25 cellular contexts compared by ENCODE assay signal in the genomic region with DNA sequence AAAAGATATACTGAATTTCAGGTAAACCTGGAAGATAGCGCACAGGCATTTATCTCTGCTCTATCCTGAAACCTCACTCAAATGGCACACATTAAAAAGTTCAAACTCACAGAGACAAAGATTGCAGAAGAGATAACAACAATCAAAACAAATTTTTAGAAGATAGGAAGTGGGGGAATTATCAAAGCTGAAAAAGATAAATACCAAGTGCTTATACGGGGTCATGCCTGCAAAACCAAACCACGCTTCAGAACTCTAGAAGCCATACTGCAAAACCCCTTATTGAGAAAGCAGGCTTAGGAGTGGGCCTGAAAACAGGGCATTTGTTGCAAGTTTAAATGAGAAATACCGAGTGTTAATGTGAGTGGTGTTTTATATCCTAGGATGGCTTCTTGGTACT.
"Had no signal": no experiment of that assay in that cellular context is flagged by ENCODE, and none has a peak within 500 bp of the region (broad histone marks: within the 10 kb centered on the region; RNA-seq: fewer than 3 reads in every experiment).

No MANE protein-coding gene starts in this region.

- H3K9me3 ChIP-seq: colonic mucosa, esophagus muscularis mucosa, esophagus squamous epithelium, gastrocnemius medialis, gastroesophageal sphincter, heart left ventricle had no signal

- H3K4me3 Mint-ChIP-seq: dendritic cell treated with granulocyte-macrophage colony-stimulating factor and Interleukin-4, amounts not matched to agents 40 ng/mL and 50 ng/mL, for 4 days; effector memory CD8-positive, alpha-beta T cell; endodermal cell had no signal

- H3K4me3 ChIP-seq: colonic mucosa, coronary artery, dorsolateral prefrontal cortex, esophagus muscularis mucosa, esophagus squamous epithelium, gastrocnemius medialis, gastroesophageal sphincter, heart left ventricle, heart right ventricle had no signal

- H3K27ac ChIP-seq: colonic mucosa, coronary artery, dorsolateral prefrontal cortex, epithelial cell of prostate, esophagus muscularis mucosa, esophagus squamous epithelium, foreskin keratinocyte, gastrocnemius medialis, gastroesophageal sphincter, heart left ventricle, heart right ventricle had no signal

- H3K36me3 ChIP-seq: colonic mucosa, esophagus muscularis mucosa, esophagus squamous epithelium, gastrocnemius medialis, gastroesophageal sphincter, heart left ventricle, heart right ventricle had no signal

- DNase-seq: colonic mucosa; cortex of kidney; dermis blood vessel endothelial cell; dorsolateral prefrontal cortex; effector CD4-positive, alpha-beta T cell; effector CD8-positive, alpha-beta T cell; effector memory CD4-positive, alpha-beta T cell; effector memory CD8-positive, alpha-beta T cell; endodermal cell; erythroblast; esophagus squamous epithelium; foreskin fibroblast; foreskin keratinocyte; foreskin melanocyte; gastrocnemius medialis; glutamatergic neuron; head of caudate nucleus; heart left ventricle; heart right ventricle had no signal

- H3K27me3 ChIP-seq: colonic mucosa, esophagus muscularis mucosa, esophagus squamous epithelium, foreskin keratinocyte, gastrocnemius medialis, gastroesophageal sphincter, heart left ventricle had no signal

- H3K27me3 Mint-ChIP-seq: dendritic cell treated with granulocyte-macrophage colony-stimulating factor and Interleukin-4, amounts not matched to agents 40 ng/mL and 50 ng/mL, for 4 days had no signal

- ATAC-seq: effector memory CD8-positive, alpha-beta T cell; esophagus mucosa; foreskin keratinocyte; gastrocnemius medialis; gastroesophageal sphincter; heart left ventricle; heart right ventricle had no signal

- H3K27ac Mint-ChIP-seq: dendritic cell treated with granulocyte-macrophage colony-stimulating factor and Interleukin-4, amounts not matched to agents 40 ng/mL and 50 ng/mL, for 4 days; effector memory CD8-positive, alpha-beta T cell; endodermal cell had no signal

- H3K9me3 Mint-ChIP-seq: effector memory CD8-positive, alpha-beta T cell; endodermal cell had no signal

- H3K4me1 ChIP-seq: colonic mucosa, esophagus muscularis mucosa, esophagus squamous epithelium, foreskin keratinocyte, gastrocnemius medialis, gastroesophageal sphincter, heart left ventricle, heart right ventricle had no signal
